ENCODE assay signal across 1 cellular context in the genomic region with DNA sequence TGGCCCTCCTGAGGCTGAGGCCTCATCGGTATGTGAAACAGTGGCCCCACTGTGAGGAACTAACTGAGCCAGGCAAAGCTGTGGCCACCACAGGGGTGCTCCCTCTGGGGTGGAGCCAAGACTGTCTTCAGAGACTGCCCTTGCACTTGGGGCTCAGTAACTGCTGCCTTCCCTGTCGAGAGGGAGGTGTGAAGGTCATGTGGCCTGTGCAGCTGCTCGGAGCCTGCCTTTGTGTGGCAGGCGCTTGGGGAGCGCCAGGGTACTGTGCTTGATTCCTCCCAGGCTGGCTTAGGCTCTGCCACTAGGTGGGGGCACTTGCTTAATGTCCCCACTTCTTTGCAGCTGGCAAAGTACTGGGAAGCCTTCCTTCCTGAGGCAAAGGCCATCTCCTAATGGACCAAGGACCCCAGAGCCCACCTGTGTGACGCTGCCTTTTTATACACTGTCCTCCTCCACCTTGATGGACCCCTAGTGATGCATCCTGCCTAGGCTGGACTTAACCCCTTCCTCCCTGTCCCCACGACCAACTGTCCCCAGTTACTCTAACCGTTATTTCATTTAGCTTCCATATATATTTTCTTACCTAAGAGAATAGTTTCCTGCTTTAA.
TF ChIP-seq lines count a peak whose summit lies in the region.

No MANE protein-coding gene starts in this region.

TF ChIP-seq in GM23338, 12 proteins besides CTCF, POLR2A, EP300 and RAD21 (continued from another document):
- TF ChIP-seq ZNF462 (CRISPR knock-in tag; IDR thresholded peaks at IDR 0.05) (no peak), POLR2AphosphoS5 (IDR thresholded peaks at IDR 0.05; ENCODE audit: low read depth) (no peak), ZNF331 (CRISPR knock-in tag; IDR thresholded peaks at IDR 0.05; ENCODE audit: low read depth) (no peak), EZH2phosphoT487 (IDR thresholded peaks at IDR 0.05; ENCODE audit: unreplicated experiment) (no peak)
- TF ChIP-seq, protein P1, sequence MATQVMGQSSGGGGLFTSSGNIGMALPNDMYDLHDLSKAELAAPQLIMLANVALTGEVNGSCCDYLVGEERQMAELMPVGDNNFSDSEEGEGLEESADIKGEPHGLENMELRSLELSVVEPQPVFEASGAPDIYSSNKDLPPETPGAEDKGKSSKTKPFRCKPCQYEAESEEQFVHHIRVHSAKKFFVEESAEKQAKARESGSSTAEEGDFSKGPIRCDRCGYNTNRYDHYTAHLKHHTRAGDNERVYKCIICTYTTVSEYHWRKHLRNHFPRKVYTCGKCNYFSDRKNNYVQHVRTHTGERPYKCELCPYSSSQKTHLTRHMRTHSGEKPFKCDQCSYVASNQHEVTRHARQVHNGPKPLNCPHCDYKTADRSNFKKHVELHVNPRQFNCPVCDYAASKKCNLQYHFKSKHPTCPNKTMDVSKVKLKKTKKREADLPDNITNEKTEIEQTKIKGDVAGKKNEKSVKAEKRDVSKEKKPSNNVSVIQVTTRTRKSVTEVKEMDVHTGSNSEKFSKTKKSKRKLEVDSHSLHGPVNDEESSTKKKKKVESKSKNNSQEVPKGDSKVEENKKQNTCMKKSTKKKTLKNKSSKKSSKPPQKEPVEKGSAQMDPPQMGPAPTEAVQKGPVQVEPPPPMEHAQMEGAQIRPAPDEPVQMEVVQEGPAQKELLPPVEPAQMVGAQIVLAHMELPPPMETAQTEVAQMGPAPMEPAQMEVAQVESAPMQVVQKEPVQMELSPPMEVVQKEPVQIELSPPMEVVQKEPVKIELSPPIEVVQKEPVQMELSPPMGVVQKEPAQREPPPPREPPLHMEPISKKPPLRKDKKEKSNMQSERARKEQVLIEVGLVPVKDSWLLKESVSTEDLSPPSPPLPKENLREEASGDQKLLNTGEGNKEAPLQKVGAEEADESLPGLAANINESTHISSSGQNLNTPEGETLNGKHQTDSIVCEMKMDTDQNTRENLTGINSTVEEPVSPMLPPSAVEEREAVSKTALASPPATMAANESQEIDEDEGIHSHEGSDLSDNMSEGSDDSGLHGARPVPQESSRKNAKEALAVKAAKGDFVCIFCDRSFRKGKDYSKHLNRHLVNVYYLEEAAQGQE (IDR thresholded peaks at IDR 0.05; ENCODE audit: unreplicated experiment) = no peak
